ENCODE assay signal across 14 cellular contexts in genomic region chr20:63976980-63977391, GRCh38. TPM values are rescaled to one million over a fixed set of nuclear protein-coding genes. Genes with fewer than 3 reads are reported as not detected.
DNase-seq lines count a peak whose midpoint lies in the region; ATAC-seq and TF ChIP-seq lines count a peak whose summit lies in the region.
"Had no signal": no experiment of that assay in that cellular context is flagged by ENCODE, and none has a peak within 500 bp of the region (broad histone marks: within the 10 kb centered on the region; RNA-seq: fewer than 3 reads in every experiment).

No MANE protein-coding gene starts in this region.

- peak overlapping the region; percentile 5 for H3K4me3 Mint-ChIP-seq in activated naive CD4-positive, alpha-beta T cell treated with anti-CD3 and anti-CD28 coated beads, Interleukin-2, amount 10 ng/mL, durations not matched to agents 7 days and 5 days
- peak overlapping the region; percentile 17 for H3K4me3 Mint-ChIP-seq in central memory CD8-positive, alpha-beta T cell

- no peaks in the 10 kb centered on the region for H3K36me3 ChIP-seq in NT2/D1 (ENCODE audit: insufficient read depth, insufficient read length, low read length)
- no peaks in the 10 kb centered on the region for H3K36me3 ChIP-seq in sigmoid colon
- H3K36me3 ChIP-seq in esophagus muscularis mucosa = no peaks in the 10 kb centered on the region
- H3K36me3 ChIP-seq in GM23248 (ENCODE audit: low read depth) = no peaks in the 10 kb centered on the region
- H3K36me3 ChIP-seq: pancreas, SJCRH30, thoracic aorta had no signal

- H3K9me3 Mint-ChIP-seq in activated naive CD4-positive, alpha-beta T cell treated with anti-CD3 and anti-CD28 coated beads, Interleukin-2, amount 10 ng/mL, durations not matched to agents 7 days and 5 days = no peaks in the 10 kb centered on the region
- no peaks in the 10 kb centered on the region for H3K9me3 Mint-ChIP-seq in central memory CD8-positive, alpha-beta T cell

- H3K27ac ChIP-seq in sigmoid colon (no peak overlapping the region), esophagus muscularis mucosa (replicated peaks in 1 of 4) (no peak overlapping the region), GM23248 (no peak overlapping the region)
- H3K27ac ChIP-seq: pancreas, SJCRH30, thoracic aorta had no signal

- H3K27me3 Mint-ChIP-seq in activated naive CD4-positive, alpha-beta T cell treated with anti-CD3 and anti-CD28 coated beads, Interleukin-2, amount 10 ng/mL, durations not matched to agents 7 days and 5 days = no peaks in the 10 kb centered on the region
- H3K27me3 Mint-ChIP-seq in central memory CD8-positive, alpha-beta T cell = no peaks in the 10 kb centered on the region

- H3F3A ChIP-seq in GM23248 (ENCODE audit: insufficient read depth) = peaks cover 8% of the 10 kb centered on the region

- no peaks in the 10 kb centered on the region for H3K9me3 ChIP-seq in NT2/D1 (ENCODE audit: insufficient read depth, low read length)
- no peaks in the 10 kb centered on the region for H3K9me3 ChIP-seq in sigmoid colon
- H3K9me3 ChIP-seq in esophagus muscularis mucosa = no peaks in the 10 kb centered on the region
- no peaks in the 10 kb centered on the region for H3K9me3 ChIP-seq in GM23248 (ENCODE audit: low read depth)
- H3K9me3 ChIP-seq: pancreas, SJCRH30, thoracic aorta had no signal

- ATAC-seq in central memory CD8-positive, alpha-beta T cell (replicated peaks; ENCODE audit: extremely low read depth, poor library complexity, severe bottlenecking) = no peak
- ATAC-seq: pancreas had no signal

- H3K27me3 ChIP-seq in NT2/D1 (ENCODE audit: insufficient read depth, insufficient read length) (peaks cover 34% of the 10 kb centered on the region), sigmoid colon (peaks cover 0 to 12% (median 7%) of the 10 kb centered on the region in 3 donors), esophagus muscularis mucosa (peaks cover 0 to 3% (median 0%) of the 10 kb centered on the region in 4 donors), GM23248 (replicated peaks; ENCODE audit: insufficient read depth) (no peaks in the 10 kb centered on the region)
- H3K27me3 ChIP-seq: pancreas had no signal

- WGBS in sigmoid colon, 2 donors = 91 to 92% methylated on average over 16 of the region's 16 CpGs
- 84% methylated on average over 15 of the region's 16 CpGs for WGBS in esophagus muscularis mucosa
- WGBS in GM23248 (ENCODE audit: low coverage in 1 of 2, low lambda C conversion rate in 2 of 2, missing lambda C conversion rate in 2 of 2), 2 experiments = 86 to 88% methylated on average over 11 to 16 of the region's 16 CpGs

- no peaks in the 10 kb centered on the region for H4K20me1 ChIP-seq in GM23248 (ENCODE audit: insufficient read depth)

- no peak overlapping the region for H3K4me2 ChIP-seq in GM23248 (ENCODE audit: unreplicated experiment)

- TF ChIP-seq EP300 in sigmoid colon (IDR thresholded peaks at IDR 0.05) (no peak), esophagus muscularis mucosa (IDR thresholded peaks at IDR 0.05) (no peak)

- intact Hi-C loops in sigmoid colon (cut with DNase I) = loop anchor here (10.0 kb wide), 2 partner anchors 322 to 762 kb away; partner anchors contain the start of genes RTEL1, STMN3 and YTHDF1
- intact Hi-C loops in esophagus muscularis mucosa (cut with DNase I) = no loop called here

- H2AFZ ChIP-seq in GM23248 = no peak overlapping the region

- H3K9ac ChIP-seq in NT2/D1 (ENCODE audit: insufficient read length, low read depth) (peak overlapping the region; percentile 23), GM23248 (no peak overlapping the region)

- peaks cover 19% of the 10 kb centered on the region for H3K36me3 Mint-ChIP-seq in activated naive CD4-positive, alpha-beta T cell treated with anti-CD3 and anti-CD28 coated beads, Interleukin-2, amount 10 ng/mL, durations not matched to agents 7 days and 5 days
- peaks cover 41% of the 10 kb centered on the region for H3K36me3 Mint-ChIP-seq in central memory CD8-positive, alpha-beta T cell (ENCODE audit: insufficient read depth)

- no peak for DNase-seq in activated naive CD4-positive, alpha-beta T cell treated with anti-CD3 and anti-CD28 coated beads, Interleukin-2, amount 10 ng/mL, durations not matched to agents 7 days and 5 days
- no peak for DNase-seq in activated naive CD4-positive, alpha-beta T cell treated with Interleukin-2 at 50 U/mL for 16 hours
- no peak for DNase-seq in NT2/D1 (ENCODE audit: low read depth, low spot score)
- no peak for DNase-seq in central memory CD8-positive, alpha-beta T cell (ENCODE audit: low spot score in 2 of 2)
- DNase-seq in sigmoid colon = peak; percentile 57
- no peak for DNase-seq in HUDEP-2 (lab: John Stamatoyannopoulos, UW; ENCODE audit: unreplicated experiment in 76 of 76)
- no peak for DNase-seq in esophagus muscularis mucosa (ENCODE audit: extremely low spot score)
- no peak for DNase-seq in GM23248
- DNase-seq: DND-41, midbrain, NCI-H2081 had no signal

- H3K4me3 ChIP-seq in NT2/D1 (ENCODE audit: insufficient read length, low read depth) (no peak overlapping the region), sigmoid colon (no peak overlapping the region), esophagus muscularis mucosa (no peak overlapping the region), GM23248 (no peak overlapping the region)
- H3K4me3 ChIP-seq: pancreas, SJCRH30, thoracic aorta had no signal

- TF ChIP-seq CTCF in sigmoid colon (IDR thresholded peaks at IDR 0.05) = no peak
- TF ChIP-seq CTCF in esophagus muscularis mucosa (IDR thresholded peaks at IDR 0.05) = no peak

- peaks cover 71% of the 10 kb centered on the region for H3K4me1 Mint-ChIP-seq in activated naive CD4-positive, alpha-beta T cell treated with anti-CD3 and anti-CD28 coated beads, Interleukin-2, amount 10 ng/mL, durations not matched to agents 7 days and 5 days
- H3K4me1 Mint-ChIP-seq in central memory CD8-positive, alpha-beta T cell = peaks cover 58% of the 10 kb centered on the region

- no peaks in the 10 kb centered on the region for H3K9me2 ChIP-seq in GM23248 (ENCODE audit: insufficient read depth)

- TF ChIP-seq POLR2A in sigmoid colon (IDR thresholded peaks at IDR 0.05) (no peak), esophagus muscularis mucosa (IDR thresholded peaks at IDR 0.05; ENCODE audit: low read depth) (no peak)

- H3K4me1 ChIP-seq in NT2/D1 (ENCODE audit: insufficient read depth, insufficient read length) = peaks cover 33% of the 10 kb centered on the region
- peaks cover 0 to 41% (median 39%) of the 10 kb centered on the region in 4 donors for H3K4me1 ChIP-seq in sigmoid colon
- H3K4me1 ChIP-seq in esophagus muscularis mucosa = peaks cover 32 to 64% (median 49%) of the 10 kb centered on the region in 4 donors
- peaks cover 7% of the 10 kb centered on the region for H3K4me1 ChIP-seq in GM23248 (ENCODE audit: insufficient read depth)

- in situ Hi-C loops in GM23248 (cut with MboI) = no loop called here

- peaks cover 8% of the 10 kb centered on the region for H3K79me2 ChIP-seq in GM23248 (ENCODE audit: insufficient read depth)

- CTCF ChIA-PET in activated naive CD4-positive, alpha-beta T cell treated with anti-CD3 and anti-CD28 coated beads, Interleukin-2, amount 10 ng/mL, durations not matched to agents 7 days and 5 days (lab: Charles Lee) = interaction anchor here (1.4 to 2.0 kb wide), 2 partner anchors 29 to 62 kb away, joined by 4 to 17 read pairs; no protein-coding TSS in a partner anchor

- H3K27ac Mint-ChIP-seq in activated naive CD4-positive, alpha-beta T cell treated with anti-CD3 and anti-CD28 coated beads, Interleukin-2, amount 10 ng/mL, durations not matched to agents 7 days and 5 days = peak overlapping the region; percentile 21
- peak overlapping the region; percentile 78 for H3K27ac Mint-ChIP-seq in central memory CD8-positive, alpha-beta T cell (ENCODE audit: low read depth)

RNA-seq across cellular contexts. Expression of gene SAMD10, which starts 2.5 kb away (rescaled TPM):
- total RNA-seq in sigmoid colon = 1 to 10 TPM in 3 of 4 donors, under 1 TPM in 1; 0.68 to 8.3 (median 1.9) TPM
- polyA plus RNA-seq in sigmoid colon = 1 to 10 TPM; 2.8 to 8.7 (median 4.2) TPM
- 10 to 100 TPM in 1 of 4 donors, 1 to 10 TPM in 3; 2.1 to 11.7 (median 4.4) TPM for total RNA-seq in esophagus muscularis mucosa
- 0.38 and 1.3 TPM in 2 replicates for total RNA-seq in GM23248 (2014; rRNA removed; shearing (Covaris generic))
- polyA plus RNA-seq in GM23248 (2016; fragmentation: Nextera tagmentation; extraction: Ambion mirVana) = 1.3 and 1.7 TPM in 2 replicates
- total RNA-seq: SJCRH30 had no signal

RNA-seq across cellular contexts. Expression of gene PRPF6, which starts 3.9 kb away (rescaled TPM):
- total RNA-seq in sigmoid colon (10 to 100 TPM; 42.3 to 52.1 (median 46.9) TPM), esophagus muscularis mucosa (10 to 100 TPM; 46.1 to 64.9 (median 58.7) TPM)
- polyA plus RNA-seq in sigmoid colon (10 to 100 TPM; 23.4 to 59.9 (median 26.4) TPM), GM23248 (2016; fragmentation: Nextera tagmentation; extraction: Ambion mirVana) (54.8 and 59.4 TPM in 2 replicates)
- total RNA-seq in GM23248 (2014; rRNA removed; shearing (Covaris generic)) = 39.0 and 47.1 TPM in 2 replicates

RNA-seq across cellular contexts. Expression of gene ZNF512B, which starts 7.3 kb away (rescaled TPM):
- 10 to 100 TPM in 2 of 4 donors, 1 to 10 TPM in 2; 5.1 to 10.8 (median 9.0) TPM for total RNA-seq in sigmoid colon
- 1 to 10 TPM in 2 of 3 donors, under 1 TPM in 1; 0.23 to 5.5 (median 1.2) TPM for polyA plus RNA-seq in sigmoid colon
- total RNA-seq in esophagus muscularis mucosa = 10 to 100 TPM in 2 of 4 donors, 1 to 10 TPM in 2; 7.1 to 17.7 (median 12.1) TPM
- total RNA-seq in GM23248 (2014; rRNA removed; shearing (Covaris generic)) = 16.4 and 16.6 TPM in 2 replicates
- polyA plus RNA-seq in GM23248 (2016; fragmentation: Nextera tagmentation; extraction: Ambion mirVana) = 1.2 and 1.5 TPM in 2 replicates

RNA-seq across cellular contexts. Expression of gene UCKL1, which starts 20.8 kb away (rescaled TPM):
- 10 to 100 TPM; 21.1 to 36.3 (median 24.9) TPM for total RNA-seq in sigmoid colon
- polyA plus RNA-seq in sigmoid colon = 10 to 100 TPM; 22.8 to 45.6 (median 26.1) TPM
- total RNA-seq in esophagus muscularis mucosa = 10 to 100 TPM; 16.6 to 31.0 (median 24.1) TPM
- total RNA-seq in GM23248 (2014; rRNA removed; shearing (Covaris generic)) = 17.6 and 21.5 TPM in 2 replicates
- 28.8 and 33.4 TPM in 2 replicates for polyA plus RNA-seq in GM23248 (2016; fragmentation: Nextera tagmentation; extraction: Ambion mirVana)

RNA-seq across cellular contexts. Expression of gene C20orf204, which starts 59.0 kb away (rescaled TPM):
- total RNA-seq in sigmoid colon (1 to 10 TPM in 1 of 4 donors, under 1 TPM in 3; under 0.01 to 1.1 (median 0.37) TPM), esophagus muscularis mucosa (1 to 10 TPM in 1 of 4 donors, under 1 TPM in 3; 0.17 to 1.6 (median 0.32) TPM)
- polyA plus RNA-seq in sigmoid colon (1 to 10 TPM in 1 of 3 donors, not detected in 2; 1.7 TPM), GM23248 (2016; fragmentation: Nextera tagmentation; extraction: Ambion mirVana) (0.09 and 0.14 TPM in 2 replicates)
- total RNA-seq in GM23248 (2014; rRNA removed; shearing (Covaris generic)) = 0.32 and 0.51 TPM in 2 replicates
